ENCODE assay signal across 17 cellular contexts in genomic region chr13:107301724-107302374, GRCh38.
DNase-seq lines count a peak whose midpoint lies in the region; ATAC-seq and TF ChIP-seq lines count a peak whose summit lies in the region.
"Had no signal": no experiment of that assay in that cellular context is flagged by ENCODE, and none has a peak within 500 bp of the region (broad histone marks: within the 10 kb centered on the region; RNA-seq: fewer than 3 reads in every experiment).

No MANE protein-coding gene starts in this region.

- peaks cover 4 to 27% of the 10 kb centered on the region in 2 experiments for H3K79me1 ChIP-seq in IMR-90 (ENCODE audit: low read depth in 1 of 2, low read length in 2 of 2)

- no peak overlapping the region for H2BK120ac ChIP-seq in IMR-90 (ENCODE audit: low read depth, low read length)

- H2BK5ac ChIP-seq in IMR-90 (ENCODE audit: low read depth, low read length, poor library complexity, severe bottlenecking) = no peak overlapping the region

- H2BK15ac ChIP-seq in IMR-90 (ENCODE audit: low read depth, low read length) = no peak overlapping the region

- no peaks in the 10 kb centered on the region for H3K36me3 ChIP-seq in IMR-90 (ENCODE audit: control insufficient read depth, insufficient read depth, low read length)
- no peaks in the 10 kb centered on the region for H3K36me3 ChIP-seq in OCI-LY7 (ENCODE audit: insufficient read depth, low read length)
- H3K36me3 ChIP-seq: tibial artery had no signal

- TF ChIP-seq RAD21 in IMR-90 (IDR thresholded peaks at IDR 0.05; ENCODE audit: low read length) = no peak

- H2BK20ac ChIP-seq in IMR-90 (ENCODE audit: low read depth, low read length) = no peak overlapping the region

- H3K27me3 ChIP-seq in AG04450 (ENCODE audit: control insufficient read depth, insufficient read depth, low read length) (no peaks in the 10 kb centered on the region), IMR-90 (ENCODE audit: control insufficient read depth, insufficient read depth, low read length) (no peaks in the 10 kb centered on the region)
- H3K27me3 ChIP-seq: tibial artery had no signal

- H3K4me3 ChIP-seq in AG04450 (ENCODE audit: low read depth, low read length) (no peak overlapping the region), IMR-90 (ENCODE audit: insufficient read depth, low read depth, low read length) (no peak overlapping the region), OCI-LY7 (ENCODE audit: low read depth, low read length, poor library complexity, severe bottlenecking) (no peak overlapping the region), fibroblast of villous mesenchyme (ENCODE audit: low read depth, low read length) (no peak overlapping the region)
- H3K4me3 ChIP-seq: tibial artery had no signal

- H3K4me2 ChIP-seq in IMR-90 (ENCODE audit: low read depth, low read length) (no peak overlapping the region), OCI-LY7 (ENCODE audit: low read length) (no peak overlapping the region)

- H3K23ac ChIP-seq in IMR-90 (ENCODE audit: low read depth, low read length) = no peak overlapping the region

- no peak overlapping the region for H3K56ac ChIP-seq in IMR-90 (ENCODE audit: extremely low read depth, insufficient read depth, low read length)

- no peaks in the 10 kb centered on the region for H3K9me1 ChIP-seq in IMR-90 (ENCODE audit: insufficient read depth, low read length)

- CTCF ChIA-PET in AG04450 (lab: Charles Lee) (interaction anchor here (0.7 kb wide), 1 partner anchor 14 kb away, joined by 3 read pairs; no protein-coding TSS in a partner anchor), IMR-90 (lab: Yijun Ruan, JAX) (interaction anchor here (0.8 to 1.3 kb wide), 2 partner anchors 9 to 21 kb away, joined by 3 to 4 read pairs; no protein-coding TSS in a partner anchor), OCI-LY7 (lab: Charles Lee; ENCODE audit: unreplicated experiment) (no interaction called here)

- TF ChIP-seq POLR2A in IMR-90 (IDR thresholded peaks at IDR 0.05; ENCODE audit: low read depth, low read length) = no peak

- ATAC-seq in IMR-90 (ENCODE audit: low read depth) (no peak), HG02885 (IDR thresholded peaks at IDR 0.05; ENCODE audit: poor library complexity, unreplicated experiment) (no peak), HG03354 (IDR thresholded peaks at IDR 0.05; ENCODE audit: poor library complexity, severe bottlenecking, unreplicated experiment) (no peak)

- intact Hi-C loops in IMR-90 (cut with micrococcal nuclease) = loop anchor here (5.0 kb wide), 1 partner anchor 40 kb away; no protein-coding TSS in a partner anchor
- intact Hi-C loops in OCI-LY7 (cut with micrococcal nuclease; ENCODE audit: unreplicated experiment) = no loop called here

- H3K14ac ChIP-seq in IMR-90 (replicated peaks; ENCODE audit: low read depth, low read length) = no peak overlapping the region

- H3K27ac ChIP-seq in AG04450 (ENCODE audit: low read depth, low read length) = no peak overlapping the region
- H3K27ac ChIP-seq in IMR-90 (ENCODE audit: insufficient read depth, low read length) = no peak overlapping the region
- no peak overlapping the region for H3K27ac ChIP-seq in OCI-LY7 (ENCODE audit: low read depth, low read length, poor library complexity, severe bottlenecking)
- H3K27ac ChIP-seq: tibial artery had no signal

- TF ChIP-seq CTCF in AG04450 (IDR thresholded peaks at IDR 0.05; ENCODE audit: low read depth, low read length) (0 out of 2 replicates have a peak, but pooled peaks have one; percentile 5), IMR-90 (conservative IDR thresholded peaks at IDR 0.05; ENCODE audit: low read depth, low read length) (no peak), OCI-LY7 (conservative IDR thresholded peaks at IDR 0.05; ENCODE audit: low read length) (peak; percentile 37; the same call in 1 of the 2 replicates), fibroblast of villous mesenchyme (IDR thresholded peaks at IDR 0.05; ENCODE audit: insufficient read depth, low read depth, low read length) (peak; percentile 34)

- H3K9me2 ChIP-seq in OCI-LY7 (ENCODE audit: insufficient read depth, low read length) = no peaks in the 10 kb centered on the region

- no CpG with 5 or more reads among the region's 4 CpGs for WGBS in IMR-90 (ENCODE audit: extremely low coverage in 2 of 2, insufficient read length in 1 of 2), 2 experiments

- BruUV-seq in IMR-90 (replicated peaks; lab: Mats Ljungman, UMichigan) (no TSS peak), OCI-LY7 (replicated peaks; lab: Mats Ljungman, UMichigan) (no TSS peak)

- no peak overlapping the region for H4K91ac ChIP-seq in IMR-90 (ENCODE audit: insufficient read depth, low read depth, low read length)

- H2AFZ ChIP-seq in IMR-90 (replicated peaks; ENCODE audit: low read length, poor library complexity) (no peak overlapping the region), OCI-LY7 (ENCODE audit: low read length) (no peak overlapping the region)

- POLR2A ChIA-PET in AG04450 (lab: Yijun Ruan, JAX) (no interaction called here), IMR-90 (lab: Charles Lee; ENCODE audit: unreplicated experiment) (no interaction called here), OCI-LY7 (lab: Charles Lee) (no interaction called here)

- H4K20me1 ChIP-seq in IMR-90 (ENCODE audit: insufficient read depth, low read length) = no peaks in the 10 kb centered on the region
- H4K20me1 ChIP-seq in OCI-LY7 (ENCODE audit: insufficient read depth, low read length) = no peaks in the 10 kb centered on the region

- no peak overlapping the region for H4K8ac ChIP-seq in IMR-90 (ENCODE audit: low read depth in 2 of 2, low read length in 2 of 2)

- no peaks in the 10 kb centered on the region for H3K4me1 ChIP-seq in IMR-90 (ENCODE audit: control insufficient read depth, insufficient read depth, low read length)
- no peaks in the 10 kb centered on the region for H3K4me1 ChIP-seq in OCI-LY7 (ENCODE audit: insufficient read depth, low read length, poor library complexity, severe bottlenecking)
- H3K4me1 ChIP-seq: tibial artery had no signal

- H3K4ac ChIP-seq in IMR-90 (ENCODE audit: low read depth, low read length) = no peak overlapping the region

- no peak overlapping the region; the same call in 1 of the 2 replicates for H3K18ac ChIP-seq in IMR-90 (ENCODE audit: low read depth, low read length)

- DNase-seq in AG04450 (ENCODE audit: low read depth, low spot score) = no peak
- DNase-seq in IMR-90 = no peak
- no peak for DNase-seq in OCI-LY7 (ENCODE audit: low spot score)
- DNase-seq in fibroblast of villous mesenchyme (ENCODE audit: low read depth) = peak; percentile 27
- no peak for DNase-seq in COR-L47 (lab: John Stamatoyannopoulos, UW)
- no peak for DNase-seq in NCI-H345 (lab: John Stamatoyannopoulos, UW)
- DNase-seq: activated CD4-positive, alpha-beta memory T cell treated with anti-CD3 and anti-CD28 coated beads, Interleukin-2, amount 10 ng/mL, durations not matched to agents 7 days and 5 days; activated effector memory CD4-positive, alpha-beta T cell treated with anti-CD3 and anti-CD28 coated beads, Interleukin-2, amount 50 U/mL, for 16 hours; DMS79; effector CD4-positive, alpha-beta T cell; foreskin melanocyte; Kasumi-1; NCI-H2227 treated with DMSO at 0.1 percent for 48 hours; T1000; tibial artery had no signal

- no peak overlapping the region for H4K5ac ChIP-seq in IMR-90 (ENCODE audit: low read depth, low read length)

- H2AK5ac ChIP-seq in IMR-90 (ENCODE audit: low read depth, low read length) = peak overlapping the region; percentile 3; the same call in 1 of the 2 replicates

- H3K9ac ChIP-seq in IMR-90 (ENCODE audit: low read depth, low read length) = no peak overlapping the region

- dilution Hi-C loops in IMR-90 (cut with HindIII; ENCODE audit: low sequenced_read_pairs, unreplicated experiment) = no loop called here

- no peak overlapping the region for H2AK9ac ChIP-seq in IMR-90 (replicated peaks; ENCODE audit: low read depth, low read length, poor library complexity)

- in situ Hi-C loops in IMR-90 (cut with MboI; ENCODE audit: low sequenced_read_pairs) = no loop called here

- H3K79me2 ChIP-seq in OCI-LY7 (ENCODE audit: insufficient read depth, low read depth, low read length) = no peaks in the 10 kb centered on the region

- H3K9me3 ChIP-seq in AG04450 (ENCODE audit: control insufficient read depth, insufficient read depth, low read length) (no peaks in the 10 kb centered on the region), IMR-90 (ENCODE audit: control insufficient read depth, insufficient read depth, low read length) (no peaks in the 10 kb centered on the region), OCI-LY7 (ENCODE audit: low read length) (no peaks in the 10 kb centered on the region)
- H3K9me3 ChIP-seq: tibial artery had no signal

TF ChIP-seq in IMR-90, 13 proteins besides CTCF, POLR2A, EP300 and RAD21 (continues in another document):
- no peak for TF ChIP-seq MAZ (IDR thresholded peaks at IDR 0.05; ENCODE audit: borderline replicate concordance, low read depth, low read length)
- TF ChIP-seq CEBPB (IDR thresholded peaks at IDR 0.05; ENCODE audit: low read depth, low read length) = no peak
- TF ChIP-seq USF2 (IDR thresholded peaks at IDR 0.05; ENCODE audit: low read depth, low read length) = no peak
- no peak for TF ChIP-seq BHLHE40 (IDR thresholded peaks at IDR 0.05; ENCODE audit: low read depth, low read length)
- TF ChIP-seq MXI1 (IDR thresholded peaks at IDR 0.05; ENCODE audit: borderline replicate concordance, low read depth, low read length) = no peak
- TF ChIP-seq MAFK (IDR thresholded peaks at IDR 0.05; ENCODE audit: low read depth, low read length) = no peak
- TF ChIP-seq RFX5 (IDR thresholded peaks at IDR 0.05; ENCODE audit: low read depth, low read length) = no peak
- TF ChIP-seq SMC3 (IDR thresholded peaks at IDR 0.05; ENCODE audit: low read depth, low read length) = no peak
- no peak for TF ChIP-seq RCOR1 (IDR thresholded peaks at IDR 0.05; ENCODE audit: insufficient replicate concordance, low read length)
- no peak for TF ChIP-seq CHD1 (IDR thresholded peaks at IDR 0.05; ENCODE audit: low read depth, low read length)
- no peak for TF ChIP-seq NFE2L2 (IDR thresholded peaks at IDR 0.05; ENCODE audit: low read depth, low read length)
